8 cellular contexts compared by ENCODE assay signal in the genomic region with DNA sequence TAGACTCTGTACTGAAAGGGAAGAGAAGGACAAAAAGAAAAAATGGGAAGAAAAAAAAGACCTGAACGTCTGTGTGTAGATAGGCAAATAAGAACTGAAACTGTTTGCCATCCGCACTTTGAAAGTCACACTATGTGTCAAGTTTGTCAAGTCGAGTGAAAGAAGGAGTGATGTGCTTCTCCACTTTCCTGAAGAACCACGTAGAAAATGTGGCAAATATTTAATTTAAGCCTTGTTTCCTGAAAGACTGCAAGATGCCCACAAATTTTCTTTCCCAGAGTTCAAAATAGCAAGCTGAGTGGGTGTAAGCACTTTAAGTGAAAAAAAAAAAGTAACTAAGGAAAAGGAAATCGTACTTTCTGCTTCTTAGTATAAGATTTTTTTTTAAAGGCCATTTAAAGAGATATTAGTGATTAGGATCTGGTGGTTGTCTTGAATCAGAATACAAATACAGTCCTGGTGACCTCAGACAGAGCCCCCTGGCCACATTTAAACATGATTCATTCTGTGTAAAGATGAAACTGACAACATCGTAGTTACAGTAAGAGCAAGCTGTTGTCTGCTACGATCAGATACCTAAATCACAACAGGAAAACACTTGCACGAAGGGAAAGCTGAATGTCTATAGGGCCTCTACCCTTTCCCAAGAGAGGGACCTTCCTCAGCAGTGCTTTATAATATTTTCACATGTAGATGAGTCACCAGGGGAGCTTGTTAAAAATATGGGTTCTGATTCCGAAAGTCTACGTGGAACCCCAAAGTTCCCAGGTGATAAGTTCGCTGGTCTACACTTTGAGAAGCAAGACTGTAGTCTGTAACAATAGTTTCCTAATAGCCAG.
A peak's percentile ranks its signal among the peaks of the same experiment; 100 is the strongest.
DNase-seq lines count a peak whose midpoint lies in the region; ATAC-seq, FAIRE-seq and TF ChIP-seq lines count a peak whose summit lies in the region.

No MANE protein-coding gene starts in this region.

- TF ChIP-seq CTCF in CD4-positive, alpha-beta T cell (IDR thresholded peaks at IDR 0.05): no peak
- TF ChIP-seq CTCF in lower leg skin (IDR thresholded peaks at IDR 0.05): no peak

- DNase-seq in CD4-positive, alpha-beta T cell: peak in 5 of 10 experiments; percentile 22 to 41 (median 34)
- DNase-seq in activated T-helper 1 cell treated with anti-CD3 and anti-CD28 coated beads, Interleukin-12 subunit alpha, Interleukin-12 subunit beta, Interleukin-2, Interleukin-4 antibody, amounts not matched to agents 30 ng/mL and 10 ng/mL and 1 ng/mL, durations not matched to agents 14 hours and 24 hours and 36 hours (ENCODE audit: low spot score): peak; percentile 41
- DNase-seq in kidney tubule cell (ENCODE audit: low spot score): peak; percentile 65
- DNase-seq in lower leg skin (ENCODE audit: low spot score in 2 of 2): no peak
- no peak for DNase-seq in urothelium cell line (ENCODE audit: low spot score)
- DNase-seq in NCI-H1694 treated with DMSO at 0.1 percent for 48 hours (lab: John Stamatoyannopoulos, UW): no peak

- no peaks in the 10 kb centered on the region for H3K27me3 Mint-ChIP-seq in CD4-positive, alpha-beta T cell
- H3K27me3 Mint-ChIP-seq in activated T-helper 1 cell treated with anti-CD3 and anti-CD28 coated beads, Interleukin-12 subunit alpha, Interleukin-12 subunit beta, Interleukin-2, Interleukin-4 antibody, amounts not matched to agents 30 ng/mL and 10 ng/mL and 1 ng/mL, durations not matched to agents 14 hours and 24 hours and 36 hours (ENCODE audit: insufficient read depth): no peaks in the 10 kb centered on the region

- 53 to 55% methylated on average over 11 of the region's 11 CpGs for WGBS in lower leg skin, 2 donors

- peak overlapping the region; percentile 94 for H3K27ac Mint-ChIP-seq in CD4-positive, alpha-beta T cell
- H3K27ac Mint-ChIP-seq in activated T-helper 1 cell treated with anti-CD3 and anti-CD28 coated beads, Interleukin-12 subunit alpha, Interleukin-12 subunit beta, Interleukin-2, Interleukin-4 antibody, amounts not matched to agents 30 ng/mL and 10 ng/mL and 1 ng/mL, durations not matched to agents 14 hours and 24 hours and 36 hours: peak overlapping the region; percentile 91

- TF ChIP-seq POLR2A in lower leg skin (IDR thresholded peaks at IDR 0.05): no peak

- intact Hi-C loops in CD4-positive, alpha-beta T cell (cut with DNase I, micrococcal nuclease): loop anchor here in 1 of 2 experiments (1.0 to 5.0 kb wide), 4 partner anchors 8 to 85 kb away; no protein-coding TSS in a partner anchor
- intact Hi-C loops in activated T-helper 1 cell treated with anti-CD3 and anti-CD28 coated beads, Interleukin-12 subunit alpha, Interleukin-12 subunit beta, Interleukin-2, Interleukin-4 antibody, amounts not matched to agents 30 ng/mL and 10 ng/mL and 1 ng/mL, durations not matched to agents 14 hours and 24 hours and 36 hours (cut with micrococcal nuclease): loop anchor here (1.0 to 10.0 kb wide), 22 partner anchors 9 to 1502 kb away; partner anchors contain the start of genes NMBR and VTA1
- intact Hi-C loops in lower leg skin (cut with DNase I; ENCODE audit: low total_unique reads): no loop called here

- CTCF ChIA-PET in CD4-positive, alpha-beta T cell (lab: Charles Lee): interaction anchor here (0.9 to 2.7 kb wide), 8 partner anchors 12 to 585 kb away, joined by 3 to 10 read pairs (median 4); no protein-coding TSS in a partner anchor

- no peak overlapping the region for H3K4me3 ChIP-seq in lower leg skin (ENCODE audit: low read depth, poor library complexity, severe bottlenecking)

- no peaks in the 10 kb centered on the region for H3K9me3 Mint-ChIP-seq in CD4-positive, alpha-beta T cell
- H3K9me3 Mint-ChIP-seq in activated T-helper 1 cell treated with anti-CD3 and anti-CD28 coated beads, Interleukin-12 subunit alpha, Interleukin-12 subunit beta, Interleukin-2, Interleukin-4 antibody, amounts not matched to agents 30 ng/mL and 10 ng/mL and 1 ng/mL, durations not matched to agents 14 hours and 24 hours and 36 hours: no peaks in the 10 kb centered on the region

- peak overlapping the region; percentile 93 for H3K27ac ChIP-seq in CD4-positive, alpha-beta T cell (ENCODE audit: low read depth, low read length)

- H3K4me1 Mint-ChIP-seq in CD4-positive, alpha-beta T cell (ENCODE audit: low read depth): peaks cover 91% of the 10 kb centered on the region
- H3K4me1 Mint-ChIP-seq in activated T-helper 1 cell treated with anti-CD3 and anti-CD28 coated beads, Interleukin-12 subunit alpha, Interleukin-12 subunit beta, Interleukin-2, Interleukin-4 antibody, amounts not matched to agents 30 ng/mL and 10 ng/mL and 1 ng/mL, durations not matched to agents 14 hours and 24 hours and 36 hours (ENCODE audit: low read depth): peaks cover 90% of the 10 kb centered on the region

- POLR2A ChIA-PET in CD4-positive, alpha-beta T cell (lab: Charles Lee): interaction anchor here (0.6 to 11.3 kb wide), 34 partner anchors 9 to 680 kb away, joined by 3 to 323 read pairs (median 4); partner anchors contain the start of gene HIVEP2

- peak; percentile 59 for ATAC-seq in CD4-positive, alpha-beta T cell (ENCODE audit: poor library complexity)
- ATAC-seq in GM19372 (IDR thresholded peaks at IDR 0.05; ENCODE audit: low read depth, unreplicated experiment) (peak; percentile 50), HG03378 (IDR thresholded peaks at IDR 0.05; ENCODE audit: unreplicated experiment) (peak; percentile 73)

- H3K9me3 ChIP-seq in CD4-positive, alpha-beta T cell (ENCODE audit: control insufficient read depth, low read length): no peaks in the 10 kb centered on the region

- no peaks in the 10 kb centered on the region for H3K27me3 ChIP-seq in CD4-positive, alpha-beta T cell (ENCODE audit: control insufficient read depth, insufficient read depth, low read length)

- peaks cover 9% of the 10 kb centered on the region for H3K36me3 Mint-ChIP-seq in CD4-positive, alpha-beta T cell (ENCODE audit: low read depth)
- peaks cover 9% of the 10 kb centered on the region for H3K36me3 Mint-ChIP-seq in activated T-helper 1 cell treated with anti-CD3 and anti-CD28 coated beads, Interleukin-12 subunit alpha, Interleukin-12 subunit beta, Interleukin-2, Interleukin-4 antibody, amounts not matched to agents 30 ng/mL and 10 ng/mL and 1 ng/mL, durations not matched to agents 14 hours and 24 hours and 36 hours (ENCODE audit: low read depth)

- peak overlapping the region; percentile 91 for H3K4me3 Mint-ChIP-seq in CD4-positive, alpha-beta T cell
- H3K4me3 Mint-ChIP-seq in activated T-helper 1 cell treated with anti-CD3 and anti-CD28 coated beads, Interleukin-12 subunit alpha, Interleukin-12 subunit beta, Interleukin-2, Interleukin-4 antibody, amounts not matched to agents 30 ng/mL and 10 ng/mL and 1 ng/mL, durations not matched to agents 14 hours and 24 hours and 36 hours: peak overlapping the region; percentile 70

- no peak for FAIRE-seq in urothelium cell line (lab: Jason Lieb, UNC)

Comparison
In these comparisons a context has a peak if more than half of its experiments do, and no peak if none do; other contexts are left out.
1. DNase-seq: peak in activated T-helper 1 cell treated with anti-CD3 and anti-CD28 coated beads, Interleukin-12 subunit alpha, Interleukin-12 subunit beta, Interleukin-2, Interleukin-4 antibody, amounts not matched to agents 30 ng/mL and 10 ng/mL and 1 ng/mL, durations not matched to agents 14 hours and 24 hours and 36 hours (single experiment) and kidney tubule cell (single experiment); none in lower leg skin (0 of 2), urothelium cell line (single experiment) and NCI-H1694 treated with DMSO at 0.1 percent for 48 hours (single experiment).
2. Peak in every context shown above with its lines, with median percentiles within 50 percentile points of each other: ATAC-seq.